11 cellular contexts compared by ENCODE assay signal in genomic region chr11:67613313-67613959, GRCh38. TPM values are rescaled to one million over a fixed set of nuclear protein-coding genes. Genes with fewer than 3 reads are reported as not detected.
DNase-seq lines count a peak whose midpoint lies in the region; TF ChIP-seq lines count a peak whose summit lies in the region.
"Had no signal": no experiment of that assay in that cellular context is flagged by ENCODE, and none has a peak within 500 bp of the region (broad histone marks: within the 10 kb centered on the region; RNA-seq: fewer than 3 reads in every experiment).

No MANE protein-coding gene starts in this region.

- peak overlapping the region; percentile 99 for H3K27ac Mint-ChIP-seq in activated CD4-positive, alpha-beta T cell treated with anti-CD3 and anti-CD28 coated beads, Interleukin-2, amount 10 ng/mL, durations not matched to agents 7 days and 5 days
- peak overlapping the region; percentile 98 for H3K27ac Mint-ChIP-seq in activated T-helper 1 cell treated with anti-CD3 and anti-CD28 coated beads, Interleukin-12 subunit alpha, Interleukin-12 subunit beta, Interleukin-2, Interleukin-4 antibody, amounts not matched to agents 30 ng/mL and 10 ng/mL and 1 ng/mL, durations not matched to agents 14 hours and 24 hours and 36 hours

- H3K4me3 Mint-ChIP-seq in activated CD4-positive, alpha-beta T cell treated with anti-CD3 and anti-CD28 coated beads, Interleukin-2, amount 10 ng/mL, durations not matched to agents 7 days and 5 days, result peak overlapping the region; percentile 71
- H3K4me3 Mint-ChIP-seq in activated T-helper 1 cell treated with anti-CD3 and anti-CD28 coated beads, Interleukin-12 subunit alpha, Interleukin-12 subunit beta, Interleukin-2, Interleukin-4 antibody, amounts not matched to agents 30 ng/mL and 10 ng/mL and 1 ng/mL, durations not matched to agents 14 hours and 24 hours and 36 hours, result peak overlapping the region; percentile 79

- TF ChIP-seq CTCF in stomach (IDR thresholded peaks at IDR 0.05), result no peak
- TF ChIP-seq CTCF in GM13977 (IDR thresholded peaks at IDR 0.05; ENCODE audit: extremely low read depth, insufficient read depth, missing control alignments), result no peak

- peaks cover 2% of the 10 kb centered on the region for H3K27me3 ChIP-seq in layer of hippocampus (ENCODE audit: control insufficient read depth, insufficient read depth, low read length)
- peaks cover 0 to 32% (median 5%) of the 10 kb centered on the region in 3 donors for H3K27me3 ChIP-seq in stomach

- no peak for DNase-seq in activated CD4-positive, alpha-beta T cell treated with anti-CD3 and anti-CD28 coated beads, Interleukin-2, amount 10 ng/mL, durations not matched to agents 7 days and 5 days
- DNase-seq in activated CD4-positive, alpha-beta T cell treated with anti-CD3 and anti-CD28 coated beads, Interleukin-2, amount 50 U/mL, for 1 hour, result no peak
- DNase-seq in activated T-helper 1 cell treated with anti-CD3 and anti-CD28 coated beads, Interleukin-12 subunit alpha, Interleukin-12 subunit beta, Interleukin-2, Interleukin-4 antibody, amounts not matched to agents 30 ng/mL and 10 ng/mL and 1 ng/mL, durations not matched to agents 14 hours and 24 hours and 36 hours (ENCODE audit: low spot score), result no peak
- no peak for DNase-seq in stomach
- no peak for DNase-seq in GM13977 (ENCODE audit: low spot score)
- DNase-seq in NCI-H2171 (lab: John Stamatoyannopoulos, UW), result no peak
- no peak for DNase-seq in NCI-H2107 (lab: John Stamatoyannopoulos, UW)

- H3K36me3 ChIP-seq in stomach, result peaks cover 36 to 51% (median 47%) of the 10 kb centered on the region in 4 donors

- H3K4me1 Mint-ChIP-seq in activated CD4-positive, alpha-beta T cell treated with anti-CD3 and anti-CD28 coated beads, Interleukin-2, amount 10 ng/mL, durations not matched to agents 7 days and 5 days, result peaks cover 41% of the 10 kb centered on the region
- H3K4me1 Mint-ChIP-seq in activated T-helper 1 cell treated with anti-CD3 and anti-CD28 coated beads, Interleukin-12 subunit alpha, Interleukin-12 subunit beta, Interleukin-2, Interleukin-4 antibody, amounts not matched to agents 30 ng/mL and 10 ng/mL and 1 ng/mL, durations not matched to agents 14 hours and 24 hours and 36 hours (ENCODE audit: low read depth), result peaks cover 36% of the 10 kb centered on the region

- H3K36me3 Mint-ChIP-seq in activated CD4-positive, alpha-beta T cell treated with anti-CD3 and anti-CD28 coated beads, Interleukin-2, amount 10 ng/mL, durations not matched to agents 7 days and 5 days (ENCODE audit: low read depth), result peaks cover 27% of the 10 kb centered on the region
- peaks cover 33% of the 10 kb centered on the region for H3K36me3 Mint-ChIP-seq in activated T-helper 1 cell treated with anti-CD3 and anti-CD28 coated beads, Interleukin-12 subunit alpha, Interleukin-12 subunit beta, Interleukin-2, Interleukin-4 antibody, amounts not matched to agents 30 ng/mL and 10 ng/mL and 1 ng/mL, durations not matched to agents 14 hours and 24 hours and 36 hours (ENCODE audit: low read depth)

- H3K27me3 Mint-ChIP-seq in activated CD4-positive, alpha-beta T cell treated with anti-CD3 and anti-CD28 coated beads, Interleukin-2, amount 10 ng/mL, durations not matched to agents 7 days and 5 days, result no peaks in the 10 kb centered on the region
- H3K27me3 Mint-ChIP-seq in activated T-helper 1 cell treated with anti-CD3 and anti-CD28 coated beads, Interleukin-12 subunit alpha, Interleukin-12 subunit beta, Interleukin-2, Interleukin-4 antibody, amounts not matched to agents 30 ng/mL and 10 ng/mL and 1 ng/mL, durations not matched to agents 14 hours and 24 hours and 36 hours (ENCODE audit: insufficient read depth), result no peaks in the 10 kb centered on the region

- peak overlapping the region; percentile 46 for H3K27ac ChIP-seq in layer of hippocampus (ENCODE audit: low read depth, low read length)
- H3K27ac ChIP-seq in stomach, result peak overlapping the region; percentile 45 to 85 (median 73)

- no peaks in the 10 kb centered on the region for H3K9me3 Mint-ChIP-seq in activated CD4-positive, alpha-beta T cell treated with anti-CD3 and anti-CD28 coated beads, Interleukin-2, amount 10 ng/mL, durations not matched to agents 7 days and 5 days
- H3K9me3 Mint-ChIP-seq in activated T-helper 1 cell treated with anti-CD3 and anti-CD28 coated beads, Interleukin-12 subunit alpha, Interleukin-12 subunit beta, Interleukin-2, Interleukin-4 antibody, amounts not matched to agents 30 ng/mL and 10 ng/mL and 1 ng/mL, durations not matched to agents 14 hours and 24 hours and 36 hours, result no peaks in the 10 kb centered on the region

- H3K9me3 ChIP-seq in stomach, result no peaks in the 10 kb centered on the region
- H3K9me3 ChIP-seq: mucosa of descending colon had no signal

- intact Hi-C loops in activated T-helper 1 cell treated with anti-CD3 and anti-CD28 coated beads, Interleukin-12 subunit alpha, Interleukin-12 subunit beta, Interleukin-2, Interleukin-4 antibody, amounts not matched to agents 30 ng/mL and 10 ng/mL and 1 ng/mL, durations not matched to agents 14 hours and 24 hours and 36 hours (cut with micrococcal nuclease), result no loop called here
- intact Hi-C loops in stomach (cut with DNase I; ENCODE audit: low total_unique reads), result no loop called here

- H3K4me1 ChIP-seq in stomach, result peaks cover 16 to 35% (median 24%) of the 10 kb centered on the region in 4 donors

- POLR2A ChIA-PET in activated CD4-positive, alpha-beta T cell treated with anti-CD3 and anti-CD28 coated beads, Interleukin-2, amount 10 ng/mL, durations not matched to agents 7 days and 5 days (lab: Charles Lee), result no interaction called here

- in situ Hi-C loops in GM13977 (cut with MboI; ENCODE audit: low pct_unique_long_range_greater_than_20kb, low sequenced_read_pairs, unreplicated experiment), result no loop called here

- 74 to 87% (median 82%) methylated on average over 16 to 17 of the region's 17 CpGs for WGBS in stomach, 5 donors

- no peak for TF ChIP-seq EP300 in stomach (IDR thresholded peaks at IDR 0.05)

- CTCF ChIA-PET in activated CD4-positive, alpha-beta T cell treated with anti-CD3 and anti-CD28 coated beads, Interleukin-2, amount 10 ng/mL, durations not matched to agents 7 days and 5 days (lab: Charles Lee), result interaction anchor here (0.5 to 6.6 kb wide), 10 partner anchors 11 to 1250 kb away, joined by 3 to 84 read pairs (median 4); partner anchors contain the start of genes GSTP1 and NUDT8

- TF ChIP-seq POLR2A in stomach (IDR thresholded peaks at IDR 0.05), result no peak

- peak overlapping the region in 3 of 4 donors; percentile 38 to 42 (median 39) for H3K4me3 ChIP-seq in stomach
- H3K4me3 ChIP-seq: mucosa of descending colon had no signal

RNA-seq across cellular contexts. Expression of gene NDUFV1, which starts 6.7 kb away (rescaled TPM):
- total RNA-seq in activated CD4-positive, alpha-beta T cell treated with anti-CD3 and anti-CD28 coated beads, Interleukin-2, amount 10 ng/mL, durations not matched to agents 7 days and 5 days, result 100 to 1,000 TPM; 204 to 228 TPM
- 289 and 303 TPM in 2 replicates for total RNA-seq in activated T-helper 1 cell treated with anti-CD3 and anti-CD28 coated beads, Interleukin-12 subunit alpha, Interleukin-12 subunit beta, Interleukin-2, Interleukin-4 antibody, amounts not matched to agents 30 ng/mL and 10 ng/mL and 1 ng/mL, durations not matched to agents 14 hours and 24 hours and 36 hours
- 100 to 1,000 TPM; 186 to 806 (median 497) TPM for total RNA-seq in stomach
- polyA plus RNA-seq in stomach, result 100 to 1,000 TPM; 148 to 193 (median 181) TPM

RNA-seq across cellular contexts. Expression of gene NUDT8, which starts 16.3 kb away (rescaled TPM):
- total RNA-seq in activated CD4-positive, alpha-beta T cell treated with anti-CD3 and anti-CD28 coated beads, Interleukin-2, amount 10 ng/mL, durations not matched to agents 7 days and 5 days, result 1 to 10 TPM; 7.3 to 8.8 TPM
- total RNA-seq in activated T-helper 1 cell treated with anti-CD3 and anti-CD28 coated beads, Interleukin-12 subunit alpha, Interleukin-12 subunit beta, Interleukin-2, Interleukin-4 antibody, amounts not matched to agents 30 ng/mL and 10 ng/mL and 1 ng/mL, durations not matched to agents 14 hours and 24 hours and 36 hours, result 18.5 and 19.9 TPM in 2 replicates
- 100 to 1,000 TPM in 1 of 5 donors, 1 to 10 TPM in 2, not detected in 2; 4.6 to 333 (median 8.8) TPM for total RNA-seq in stomach
- polyA plus RNA-seq in stomach, result 10 to 100 TPM; 15.0 to 41.0 (median 19.5) TPM

RNA-seq across cellular contexts. Expression of gene TBX10, which starts 26.1 kb away (rescaled TPM):
- not detected for total RNA-seq in activated CD4-positive, alpha-beta T cell treated with anti-CD3 and anti-CD28 coated beads, Interleukin-2, amount 10 ng/mL, durations not matched to agents 7 days and 5 days
- not detected in 2 replicates for total RNA-seq in activated T-helper 1 cell treated with anti-CD3 and anti-CD28 coated beads, Interleukin-12 subunit alpha, Interleukin-12 subunit beta, Interleukin-2, Interleukin-4 antibody, amounts not matched to agents 30 ng/mL and 10 ng/mL and 1 ng/mL, durations not matched to agents 14 hours and 24 hours and 36 hours
- not detected for total RNA-seq in stomach
- not detected for polyA plus RNA-seq in stomach
- total RNA-seq: endothelial cell of umbilical vein, H4 had no signal
- polyA plus RNA-seq: endothelial cell of umbilical vein had no signal

RNA-seq across cellular contexts. Expression of gene GSTP1, which starts 29.8 kb away (rescaled TPM):
- total RNA-seq in activated CD4-positive, alpha-beta T cell treated with anti-CD3 and anti-CD28 coated beads, Interleukin-2, amount 10 ng/mL, durations not matched to agents 7 days and 5 days, result 100 to 1,000 TPM; 194 to 209 TPM
- total RNA-seq in activated T-helper 1 cell treated with anti-CD3 and anti-CD28 coated beads, Interleukin-12 subunit alpha, Interleukin-12 subunit beta, Interleukin-2, Interleukin-4 antibody, amounts not matched to agents 30 ng/mL and 10 ng/mL and 1 ng/mL, durations not matched to agents 14 hours and 24 hours and 36 hours, result 278 and 289 TPM in 2 replicates
- 100 to 1,000 TPM; 393 to 726 (median 523) TPM for total RNA-seq in stomach
- 1,000 to 10,000 TPM in 2 of 3 donors, 100 to 1,000 TPM in 1; 670 to 2,840 (median 1,703) TPM for polyA plus RNA-seq in stomach

RNA-seq across cellular contexts. Expression of gene ACY3, which starts 37.1 kb away (rescaled TPM):
- under 1 TPM; 0.44 to 0.47 TPM for total RNA-seq in activated CD4-positive, alpha-beta T cell treated with anti-CD3 and anti-CD28 coated beads, Interleukin-2, amount 10 ng/mL, durations not matched to agents 7 days and 5 days
- total RNA-seq in activated T-helper 1 cell treated with anti-CD3 and anti-CD28 coated beads, Interleukin-12 subunit alpha, Interleukin-12 subunit beta, Interleukin-2, Interleukin-4 antibody, amounts not matched to agents 30 ng/mL and 10 ng/mL and 1 ng/mL, durations not matched to agents 14 hours and 24 hours and 36 hours, result 0.32 TPM in 1 of 2 replicates, not detected in the other
- 10 to 100 TPM in 1 of 5 donors, 1 to 10 TPM in 2, under 1 TPM in 1, not detected in 1; 0.45 to 17.1 (median 1.1) TPM for total RNA-seq in stomach
- polyA plus RNA-seq in stomach, result 1 to 10 TPM; 7.5 to 9.1 (median 8.7) TPM
- total RNA-seq: endothelial cell of umbilical vein had no signal
- polyA plus RNA-seq: endothelial cell of umbilical vein had no signal
